23 cellular contexts compared by ENCODE assay signal in genomic region chr2:123720760-123721159, GRCh38.
DNase-seq lines count a peak whose midpoint lies in the region; ATAC-seq, FAIRE-seq and TF ChIP-seq lines count a peak whose summit lies in the region.
"Had no signal": no experiment of that assay in that cellular context is flagged by ENCODE, and none has a peak within 500 bp of the region (broad histone marks: within the 10 kb centered on the region; RNA-seq: fewer than 3 reads in every experiment).

No MANE protein-coding gene starts in this region.

- H3K9me3 ChIP-seq in RWPE2 (ENCODE audit: severe bottlenecking) (no peaks in the 10 kb centered on the region), small intestine (ENCODE audit: control insufficient read depth, low read depth) (peaks cover 1% of the 10 kb centered on the region), MG63 (peaks cover 4% of the 10 kb centered on the region; the same call in 1 of the 2 replicates), suprapubic skin (no peaks in the 10 kb centered on the region), heart right ventricle (peaks cover 0 to 10% (median 0%) of the 10 kb centered on the region in 11 donors)
- H3K9me3 ChIP-seq: BLaER1 treated with 17β-estradiol and CSF1 and Interleukin-3, amounts not matched to agents 10 nM and 100 nM; upper lobe of right lung had no signal

- no peak for TF ChIP-seq POLR2A in suprapubic skin (IDR thresholded peaks at IDR 0.05)

- TF ChIP-seq CTCF in RWPE2 (IDR thresholded peaks at IDR 0.05; ENCODE audit: poor library complexity, severe bottlenecking): no peak
- no peak for TF ChIP-seq CTCF in suprapubic skin (IDR thresholded peaks at IDR 0.05)
- TF ChIP-seq CTCF in heart right ventricle (IDR thresholded peaks at IDR 0.05): no peak

- 40 to 60% (median 46%) methylated on average over 4 of the region's 4 CpGs for WGBS in small intestine, 3 donors
- 48% methylated on average over 4 of the region's 4 CpGs for WGBS in suprapubic skin
- WGBS in heart right ventricle, 2 donors: 58 to 79% methylated on average over 4 of the region's 4 CpGs

- intact Hi-C loops in heart right ventricle (cut with DNase I): no loop called here

- DNase-seq in COLO668 (lab: John Stamatoyannopoulos, UW; ENCODE audit: unreplicated experiment) (peak; percentile 52), HPDE6-E6E7 (ENCODE audit: extremely low spot score) (peak; percentile 4), NCI-H2081 treated with DMSO at 0.1 percent for 48 hours (lab: John Stamatoyannopoulos, UW) (peak; percentile 41), RWPE2 (ENCODE audit: low spot score) (no peak), small intestine (no peak), MG63 (no peak), suprapubic skin (ENCODE audit: low spot score in 2 of 2) (no peak), heart right ventricle (no peak)
- DNase-seq: activated CD4-positive, alpha-beta T cell treated with anti-CD3 and anti-CD28 coated beads, Interleukin-2, amount 50 U/mL, for 1 hour; activated T-cell treated with anti-CD3 and anti-CD28 coated beads, Interleukin-2, amount 50 U/mL, for 4 hours; GF-D8; H9; KBM-7; mesenchymal stem cell; NCI-H1694 treated with DMSO at 0.1 percent for 48 hours; stimulated activated CD4-positive, alpha-beta T cell treated with anti-CD3 and anti-CD28 coated beads, Interleukin-4, amount 100 ng/mL, for 24 hours; upper lobe of right lung had no signal

- FAIRE-seq in small intestine (lab: Jason Lieb, UNC): no peak

- peak; percentile 59 for ATAC-seq in RWPE2 (ENCODE audit: low read depth)
- ATAC-seq in heart right ventricle: no peak
- ATAC-seq: activated T-cell treated with anti-CD3 and anti-CD28 coated beads, Interleukin-2, amount 50 U/mL, for 4 hours; left lobe of liver; sciatic nerve; stimulated activated effector memory CD8-positive, alpha-beta T cell treated with anti-CD3 and anti-CD28 coated beads, Interleukin-12 subunit alpha, Interleukin-12 subunit beta, amount 100 ng/mL, for 72 hours; upper lobe of right lung; WTC11 had no signal

- H3K36me3 ChIP-seq in RWPE2 (ENCODE audit: low read depth): no peaks in the 10 kb centered on the region
- no peaks in the 10 kb centered on the region for H3K36me3 ChIP-seq in small intestine (ENCODE audit: control insufficient read depth in 2 of 2, insufficient read depth in 2 of 2, low read length in 2 of 2)
- H3K36me3 ChIP-seq in MG63: no peaks in the 10 kb centered on the region
- no peaks in the 10 kb centered on the region for H3K36me3 ChIP-seq in suprapubic skin
- H3K36me3 ChIP-seq in heart right ventricle: no peaks in the 10 kb centered on the region
- H3K36me3 ChIP-seq: BLaER1 treated with 17β-estradiol and CSF1 and Interleukin-3, amounts not matched to agents 10 nM and 100 nM; SJSA1; upper lobe of right lung had no signal

- H3K4me3 ChIP-seq in RWPE2 (ENCODE audit: severe bottlenecking) (no peak overlapping the region), small intestine (ENCODE audit: low read depth in 1 of 2, low read length in 2 of 2) (no peak overlapping the region), MG63 (no peak overlapping the region), suprapubic skin (no peak overlapping the region), heart right ventricle (no peak overlapping the region)
- H3K4me3 ChIP-seq: BLaER1 treated with 17β-estradiol and CSF1 and Interleukin-3, amounts not matched to agents 10 nM and 100 nM; SJSA1; upper lobe of right lung had no signal

- no peak for TF ChIP-seq EP300 in suprapubic skin (IDR thresholded peaks at IDR 0.05)

- no peaks in the 10 kb centered on the region for H3K27me3 ChIP-seq in RWPE2 (ENCODE audit: insufficient read depth, poor library complexity, severe bottlenecking)
- no peaks in the 10 kb centered on the region for H3K27me3 ChIP-seq in small intestine (ENCODE audit: control insufficient read depth in 2 of 2, insufficient read depth in 2 of 2, low read length in 2 of 2)
- no peaks in the 10 kb centered on the region for H3K27me3 ChIP-seq in MG63
- no peaks in the 10 kb centered on the region for H3K27me3 ChIP-seq in suprapubic skin
- no peaks in the 10 kb centered on the region for H3K27me3 ChIP-seq in heart right ventricle
- H3K27me3 ChIP-seq: BLaER1 treated with 17β-estradiol and CSF1 and Interleukin-3, amounts not matched to agents 10 nM and 100 nM; SJSA1; upper lobe of right lung had no signal

- H3K4me1 ChIP-seq in RWPE2 (ENCODE audit: insufficient read depth, poor library complexity, severe bottlenecking): no peaks in the 10 kb centered on the region
- H3K4me1 ChIP-seq in small intestine (ENCODE audit: control insufficient read depth in 2 of 2, insufficient read depth in 1 of 2, low read depth in 1 of 2, low read length in 1 of 2): no peaks in the 10 kb centered on the region
- H3K4me1 ChIP-seq in suprapubic skin: no peaks in the 10 kb centered on the region
- no peaks in the 10 kb centered on the region for H3K4me1 ChIP-seq in heart right ventricle
- H3K4me1 ChIP-seq: BLaER1 treated with 17β-estradiol and CSF1 and Interleukin-3, amounts not matched to agents 10 nM and 100 nM; SJSA1; upper lobe of right lung had no signal

- H3K27ac ChIP-seq in RWPE2 (ENCODE audit: poor library complexity, severe bottlenecking) (no peak overlapping the region), small intestine (ENCODE audit: low read depth in 1 of 2, low read length in 1 of 2) (no peak overlapping the region), suprapubic skin (no peak overlapping the region), heart right ventricle (no peak overlapping the region)
- H3K27ac ChIP-seq: BLaER1 treated with 17β-estradiol and CSF1 and Interleukin-3, amounts not matched to agents 10 nM and 100 nM; SJSA1; upper lobe of right lung had no signal

Comparison
In these comparisons a context has a peak if more than half of its experiments do, and no peak if none do; other contexts are left out.
1. DNase-seq: peak in COLO668 (single experiment), HPDE6-E6E7 (single experiment) and NCI-H2081 treated with DMSO at 0.1 percent for 48 hours (single experiment); none in RWPE2 (single experiment), small intestine (single experiment), MG63 (single experiment), suprapubic skin (0 of 2) and heart right ventricle (0 of 2).